Comparison of ENCODE assay signal across 7 cellular contexts in the genomic region with DNA sequence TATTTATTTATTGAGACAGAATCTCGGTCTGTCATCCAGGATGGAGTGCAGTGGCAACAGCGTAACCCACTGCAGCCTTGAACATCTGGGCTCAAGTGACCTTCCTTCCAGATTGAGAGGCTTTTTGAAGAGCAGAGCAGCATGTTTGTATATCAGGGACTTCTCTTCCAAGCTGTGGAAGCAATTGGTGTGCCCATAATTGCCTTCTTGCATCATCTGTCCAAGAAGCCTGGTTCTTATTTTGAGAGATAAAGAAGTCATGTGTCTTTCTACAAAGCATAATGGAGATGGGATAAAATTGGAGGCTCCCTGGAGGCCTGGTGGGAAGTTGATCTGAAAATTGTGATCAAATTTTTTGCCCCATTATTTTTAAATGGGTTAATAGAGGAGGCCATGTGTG.
"Had no signal": no experiment of that assay in that cellular context is flagged by ENCODE, and none has a peak within 500 bp of the region (broad histone marks: within the 10 kb centered on the region; RNA-seq: fewer than 3 reads in every experiment).

No MANE protein-coding gene starts in this region.

- H3K4me1 Mint-ChIP-seq: GM23338, H9, IgD-negative memory B cell had no signal

- H2AFZ ChIP-seq: GM23338 had no signal

- H3K4me2 ChIP-seq: GM23338 had no signal

- H3K27ac ChIP-seq: HL-60 had no signal

- H3K27ac Mint-ChIP-seq: GM23338, H9, IgD-negative memory B cell had no signal

- H3K36me3 Mint-ChIP-seq: IgD-negative memory B cell had no signal

- DNase-seq: H9, HCEC 1CT, KBM-7 had no signal

- H3K4me3 Mint-ChIP-seq: GM23338, H9, IgD-negative memory B cell had no signal

- H3K9me3 Mint-ChIP-seq: GM23338, H9 had no signal

- H3K27me3 Mint-ChIP-seq: IgD-negative memory B cell had no signal

- H3K4me3 ChIP-seq: GM23338 had no signal

- ATAC-seq: GM23338, HepG2 had no signal
